ENCODE assay signal across 24 cellular contexts in the genomic region with DNA sequence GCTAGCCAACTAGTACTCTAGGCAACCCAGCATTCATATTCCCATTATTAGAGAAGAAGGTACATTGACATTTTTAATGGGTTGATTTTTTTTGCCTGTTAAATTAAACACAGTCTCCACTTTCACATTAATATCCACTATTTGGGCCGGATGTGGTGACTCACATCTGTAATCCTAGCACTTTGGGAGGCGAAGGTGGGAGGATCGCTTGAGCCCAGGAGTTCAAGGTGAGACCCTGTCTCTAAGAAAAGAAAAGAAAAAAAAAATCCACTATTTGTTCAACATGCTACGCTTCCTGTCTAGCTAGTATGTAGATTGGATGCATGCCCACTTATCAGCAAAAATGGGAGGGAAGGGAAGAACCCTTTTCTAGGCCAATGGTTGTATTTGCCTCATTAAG. TPM values are rescaled to one million over a fixed set of nuclear protein-coding genes. Genes with fewer than 3 reads are reported as not detected.
A peak's percentile ranks its signal among the peaks of the same experiment; 100 is the strongest.
DNase-seq lines count a peak whose midpoint lies in the region; ATAC-seq, FAIRE-seq and TF ChIP-seq lines count a peak whose summit lies in the region.
"Had no signal": no experiment of that assay in that cellular context is flagged by ENCODE, and none has a peak within 500 bp of the region (broad histone marks: within the 10 kb centered on the region; RNA-seq: fewer than 3 reads in every experiment).

No MANE protein-coding gene starts in this region.

- H3K4me1 Mint-ChIP-seq in activated naive CD4-positive, alpha-beta T cell treated with anti-CD3 and anti-CD28 coated beads for 36 hours (ENCODE audit: low read depth), result peaks cover 29% of the 10 kb centered on the region
- H3K4me1 Mint-ChIP-seq in T-cell, result no peaks in the 10 kb centered on the region

- H4K20me1 ChIP-seq in K562 (replicated peaks; ENCODE audit: control insufficient read depth, insufficient read depth, low read length), result no peaks in the 10 kb centered on the region

- no peaks in the 10 kb centered on the region for H3K36me3 ChIP-seq in K562 (ENCODE audit: control insufficient read depth, insufficient read depth, low read length)
- H3K36me3 ChIP-seq in prostate gland, result no peaks in the 10 kb centered on the region

- no peak for TF ChIP-seq RAD21 in K562 (CRISPR knock-in tag; conservative IDR thresholded peaks at IDR 0.05 in 1 of 2, IDR thresholded peaks at IDR 0.05 in 1 of 2)

- TF ChIP-seq EP300 in K562 (IDR thresholded peaks at IDR 0.05; ENCODE audit: low read length), result no peak

- no peak for ATAC-seq in K562
- ATAC-seq in T-cell (replicated peaks in 1 of 4), result no peak
- ATAC-seq: Panc1 had no signal

- 47% methylated on average over 4 of the region's 4 CpGs for WGBS in K562 (ENCODE audit: insufficient coverage, low coverage, missing lambda C conversion rate)
- WGBS in prostate gland, result 59% methylated on average over 4 of the region's 4 CpGs

- intact Hi-C loops in activated naive CD4-positive, alpha-beta T cell treated with anti-CD3 and anti-CD28 coated beads for 36 hours (cut with micrococcal nuclease), result loop anchor here (10.0 kb wide), 2 partner anchors 575 to 595 kb away; no protein-coding TSS in a partner anchor
- intact Hi-C loops in K562 (cut with micrococcal nuclease) (no loop called here), prostate gland (cut with DNase I) (no loop called here)

- in situ Hi-C loops in K562 (cut with MboI), result no loop called here

- H3K27me3 ChIP-seq in K562 (ENCODE audit: control insufficient read depth in 2 of 2, insufficient read depth in 2 of 2, low read length in 2 of 2) (no peaks in the 10 kb centered on the region), prostate gland (replicated peaks; ENCODE audit: insufficient read depth) (no peaks in the 10 kb centered on the region)

- H3K9me3 Mint-ChIP-seq in activated naive CD4-positive, alpha-beta T cell treated with anti-CD3 and anti-CD28 coated beads for 36 hours, result peaks cover 18% of the 10 kb centered on the region
- peaks cover 2 to 12% (median 4%) of the 10 kb centered on the region in 3 donors for H3K9me3 Mint-ChIP-seq in T-cell

- TF ChIP-seq CTCF in K562 (IDR thresholded peaks at IDR 0.05 in 2 of 3, conservative IDR thresholded peaks at IDR 0.05 in 1 of 3; ENCODE audit: insufficient read depth in 2 of 3, low read depth in 1 of 3, low read length in 3 of 3), result no peak
- TF ChIP-seq CTCF in prostate gland (IDR thresholded peaks at IDR 0.05), result no peak

- TF ChIP-seq POLR2A in K562 (conservative IDR thresholded peaks at IDR 0.05) (no peak), prostate gland (IDR thresholded peaks at IDR 0.05) (no peak)

- DNase-seq in activated naive CD4-positive, alpha-beta T cell treated with anti-CD3 and anti-CD28 coated beads for 36 hours, result no peak
- DNase-seq in activated naive CD4-positive, alpha-beta T cell treated with anti-CD3 and anti-CD28 coated beads, Interleukin-2, amount 50 U/mL, for 16 hours, result no peak
- peak; percentile 9 for DNase-seq in Daoy (ENCODE audit: low read depth)
- DNase-seq in K562 (ENCODE audit: extremely low read depth in 1 of 4, low spot score in 3 of 4), result no peak
- DNase-seq in prostate gland (ENCODE audit: low spot score), result no peak
- no peak for DNase-seq in inferior parietal cortex (ENCODE audit: extremely low spot score)
- no peak for DNase-seq in T-cell
- DNase-seq: Calu3, GM23248, H7, IMR-90, NCI-H1092, NCI-H1417 treated with DMSO at 0.1 percent for 48 hours, NCI-H1694 treated with DMSO at 0.1 percent for 48 hours, NCI-H2081, NCI-H2171 treated with DMSO at 0.1 percent for 48 hours, NCI-H345, NCI-H524, NCI-H774, SHP77 had no signal

- H3K36me3 Mint-ChIP-seq in activated naive CD4-positive, alpha-beta T cell treated with anti-CD3 and anti-CD28 coated beads for 36 hours (ENCODE audit: low read depth), result peaks cover 9% of the 10 kb centered on the region
- H3K36me3 Mint-ChIP-seq in T-cell, result no peaks in the 10 kb centered on the region

- H3K27ac ChIP-seq in K562 (ENCODE audit: extremely low read depth, low read depth, low read length) (no peak overlapping the region), prostate gland (peak overlapping the region; percentile 11 to 24)
- H3K27ac ChIP-seq: GM23248, KMS-11, RWPE1 had no signal

- H3K4me1 ChIP-seq in K562 (replicated peaks in 1 of 2; ENCODE audit: control insufficient read depth in 2 of 2, insufficient read depth in 2 of 2, low read length in 2 of 2), result peaks cover 0 to 5% of the 10 kb centered on the region in 2 experiments; a peak in 2 of 5 replicates
- no peaks in the 10 kb centered on the region for H3K4me1 ChIP-seq in prostate gland (replicated peaks)

- POLR2A ChIA-PET in K562 (lab: Yijun Ruan, JAX), result no interaction called here
- POLR2A ChIA-PET in T-cell (lab: Charles Lee), result no interaction called here

- no peaks in the 10 kb centered on the region for H3K79me2 ChIP-seq in K562 (ENCODE audit: control insufficient read depth, insufficient read depth, low read length)

- no peak overlapping the region for H3K4me2 ChIP-seq in K562 (ENCODE audit: insufficient read depth, low read length)
- H3K4me2 ChIP-seq: KMS-11 had no signal

- no peaks in the 10 kb centered on the region for H3K9me1 ChIP-seq in K562 (ENCODE audit: control insufficient read depth, insufficient read depth, low read length)

- H3K4me3 ChIP-seq in K562 (no peak overlapping the region), prostate gland (no peak overlapping the region)
- H3K4me3 ChIP-seq: GM23248 had no signal

- no peak overlapping the region for H3K4me3 Mint-ChIP-seq in activated naive CD4-positive, alpha-beta T cell treated with anti-CD3 and anti-CD28 coated beads for 36 hours
- no peak overlapping the region for H3K4me3 Mint-ChIP-seq in T-cell

- no peak overlapping the region for H3K9ac ChIP-seq in K562 (ENCODE audit: insufficient read depth in 1 of 2, low read depth in 2 of 2, low read length in 2 of 2)
- H3K9ac ChIP-seq: GM23248, KMS-11 had no signal

- no peak for FAIRE-seq in K562 (lab: Jason Lieb, UNC)
- FAIRE-seq: G401.6 had no signal

- CTCF ChIA-PET in activated naive CD4-positive, alpha-beta T cell treated with anti-CD3 and anti-CD28 coated beads for 36 hours (lab: Charles Lee), result interaction anchor here (0.6 kb wide), 1 partner anchor 70 kb away, joined by 3 read pairs; no protein-coding TSS in a partner anchor
- CTCF ChIA-PET in K562 (lab: Yijun Ruan, JAX; ENCODE audit: low intra/inter-chr PET ratio) (no interaction called here), T-cell (lab: Charles Lee) (interaction anchor here in 1 of 2 donors (0.5 kb wide), 1 partner anchor 284 kb away, joined by 3 read pairs; no protein-coding TSS in a partner anchor)

- H3K27me3 Mint-ChIP-seq in activated naive CD4-positive, alpha-beta T cell treated with anti-CD3 and anti-CD28 coated beads for 36 hours (ENCODE audit: low read depth), result peaks cover 7% of the 10 kb centered on the region
- peaks cover 6 to 13% of the 10 kb centered on the region in 2 donors for H3K27me3 Mint-ChIP-seq in T-cell

- H3K27ac Mint-ChIP-seq in activated naive CD4-positive, alpha-beta T cell treated with anti-CD3 and anti-CD28 coated beads for 36 hours, result peak overlapping the region; percentile 82
- no peak overlapping the region for H3K27ac Mint-ChIP-seq in T-cell

- 0 out of 2 replicates have a peak overlapping the region, but pooled peaks have one; percentile 4 for H2AFZ ChIP-seq in K562 (ENCODE audit: low read depth, low read length)
- H2AFZ ChIP-seq: GM23248 had no signal

- H3K9me3 ChIP-seq in K562 (replicated peaks; ENCODE audit: control insufficient read depth, insufficient read depth, low read depth, low read length) (peaks cover 9% of the 10 kb centered on the region), prostate gland (no peaks in the 10 kb centered on the region)

- BruUV-seq in K562 (replicated peaks; lab: Mats Ljungman, UMichigan), result no TSS peak

TF ChIP-seq in K562, 482 proteins besides CTCF, POLR2A, EP300 and RAD21 (continues in another document):
- TF ChIP-seq, protein P1, sequence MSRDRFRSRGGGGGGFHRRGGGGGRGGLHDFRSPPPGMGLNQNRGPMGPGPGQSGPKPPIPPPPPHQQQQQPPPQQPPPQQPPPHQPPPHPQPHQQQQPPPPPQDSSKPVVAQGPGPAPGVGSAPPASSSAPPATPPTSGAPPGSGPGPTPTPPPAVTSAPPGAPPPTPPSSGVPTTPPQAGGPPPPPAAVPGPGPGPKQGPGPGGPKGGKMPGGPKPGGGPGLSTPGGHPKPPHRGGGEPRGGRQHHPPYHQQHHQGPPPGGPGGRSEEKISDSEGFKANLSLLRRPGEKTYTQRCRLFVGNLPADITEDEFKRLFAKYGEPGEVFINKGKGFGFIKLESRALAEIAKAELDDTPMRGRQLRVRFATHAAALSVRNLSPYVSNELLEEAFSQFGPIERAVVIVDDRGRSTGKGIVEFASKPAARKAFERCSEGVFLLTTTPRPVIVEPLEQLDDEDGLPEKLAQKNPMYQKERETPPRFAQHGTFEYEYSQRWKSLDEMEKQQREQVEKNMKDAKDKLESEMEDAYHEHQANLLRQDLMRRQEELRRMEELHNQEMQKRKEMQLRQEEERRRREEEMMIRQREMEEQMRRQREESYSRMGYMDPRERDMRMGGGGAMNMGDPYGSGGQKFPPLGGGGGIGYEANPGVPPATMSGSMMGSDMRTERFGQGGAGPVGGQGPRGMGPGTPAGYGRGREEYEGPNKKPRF (IDR thresholded peaks at IDR 0.05; ENCODE audit: low read depth, low read length), result no peak
- no peak for TF ChIP-seq RBM17 (IDR thresholded peaks at IDR 0.05; ENCODE audit: borderline replicate concordance, low read depth, low read length)

RNA-seq across cellular contexts. Expression of a gene that starts 7.1 kb away (rescaled TPM):
- 10 to 100 TPM; 14.3 to 15.6 TPM for total RNA-seq in activated naive CD4-positive, alpha-beta T cell treated with anti-CD3 and anti-CD28 coated beads for 36 hours
- total RNA-seq in Daoy (2014; rRNA removed; shearing (Covaris generic)), result 12.6 and 16.9 TPM in 2 replicates
- 40.5 and 42.6 TPM in 2 replicates for total RNA-seq in K562 (2011; cell fraction: chromatin; rRNA removed; ENCODE audit: low replicate concordance)
- total RNA-seq in K562 (2011; cell fraction: nucleolus; rRNA removed), result 19.3 and 19.5 TPM in 2 replicates
- 30.1 and 58.6 TPM in 2 replicates for total RNA-seq in K562 (2011; cell fraction: nucleoplasm; rRNA removed)
- 34.0 and 41.1 TPM in 2 replicates for total RNA-seq in K562 (2014; rRNA removed)
- total RNA-seq in K562 (2014; rRNA removed; fragmentation: Illumina TruSeq; extraction: Trizol), result 25.9 and 36.2 TPM in 2 replicates
- 25.2 and 26.4 TPM in 2 replicates for total RNA-seq in K562 (2015; rRNA removed; fragmentation: Illumina TruSeq; extraction: Trizol)
- 29.5 and 31.4 TPM in 2 replicates for total RNA-seq in K562 (2021)
- 25.9 and 26.6 TPM in 2 replicates for polyA plus RNA-seq in K562 (2011; rRNA removed)
- 34.4 and 35.1 TPM in 2 replicates for polyA plus RNA-seq in K562 (2011; cell fraction: cytosol; rRNA removed)
- polyA plus RNA-seq in K562 (2011; cell fraction: nucleus; rRNA removed), result 9.0 and 12.8 TPM in 2 replicates
- 29.0 and 43.4 TPM in 2 replicates for polyA plus RNA-seq in K562 (2012)
- polyA plus RNA-seq in K562 (2014; fragmentation: Illumina TruSeq; extraction: Trizol), result 24.1 and 32.1 TPM in 2 replicates
- polyA plus RNA-seq in K562 (2014; fragmentation: Nextera tagmentation; extraction: Ambion mirVana), result 10 to 100 TPM; 20.5 to 24.9 TPM
- 38.2 and 38.6 TPM in 2 replicates for polyA plus RNA-seq in K562 (2014; rRNA removed)
- 15.8 and 23.3 TPM in 2 replicates for polyA minus RNA-seq in K562 (2011; rRNA and poly(A)+ RNA removed)
- 5.2 and 10.3 TPM in 2 replicates for polyA minus RNA-seq in K562 (2011; cell fraction: cytosol; rRNA and poly(A)+ RNA removed)
- polyA minus RNA-seq in K562 (2011; cell fraction: nucleus; rRNA and poly(A)+ RNA removed), result 12.8 and 14.1 TPM in 2 replicates
- 10 to 100 TPM; 38.9 to 42.4 TPM for total RNA-seq in prostate gland
- total RNA-seq in T-cell, result 10 to 100 TPM; 11.2 to 19.3 (median 12.3) TPM
